Comparison of ENCODE assay signal across 28 cellular contexts in the genomic region with DNA sequence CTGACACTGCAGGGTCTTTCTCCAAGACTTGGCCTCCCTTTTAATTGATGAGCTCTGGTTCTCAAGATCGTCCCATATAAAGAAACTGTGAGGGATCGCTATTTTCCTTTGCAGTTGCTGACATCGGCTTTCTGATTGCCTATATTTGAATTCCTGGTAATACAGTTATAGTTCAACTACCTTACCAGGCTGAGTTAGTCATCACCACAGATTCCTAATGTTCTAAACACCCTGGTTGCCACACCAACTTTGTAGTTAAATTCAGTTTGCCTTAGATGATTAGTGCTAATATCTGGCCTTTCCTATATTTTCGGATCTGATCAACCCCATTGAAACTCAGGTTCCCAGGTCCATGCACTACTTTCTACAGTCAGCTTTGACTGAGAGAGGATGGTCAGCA.
"Had no signal": no experiment of that assay in that cellular context is flagged by ENCODE, and none has a peak within 500 bp of the region (broad histone marks: within the 10 kb centered on the region; RNA-seq: fewer than 3 reads in every experiment).

No MANE protein-coding gene starts in this region.

- H3K9me3 Mint-ChIP-seq: naive thymus-derived CD8-positive, alpha-beta T cell; nephron progenitor cell; neural crest cell; stimulated activated effector memory CD8-positive, alpha-beta T cell treated with anti-CD3 and anti-CD28 coated beads, Interleukin-12 subunit alpha, Interleukin-12 subunit beta, amount 100 ng/mL, for 72 hours; stimulated activated naive CD8-positive, alpha-beta T cell treated with anti-CD3 and anti-CD28 coated beads, Interleukin-15, amount 100 ng/mL, for 72 hours had no signal

- H3K4me3 Mint-ChIP-seq: naive thymus-derived CD8-positive, alpha-beta T cell; natural killer cell treated with Interleukin-12 subunit alpha and Interleukin-12 subunit beta and Interleukin-15 and Interleukin-18, amount 100 ng/mL, for 72 hours; nephron progenitor cell; neural crest cell; stimulated activated effector memory CD8-positive, alpha-beta T cell treated with anti-CD3 and anti-CD28 coated beads, Interleukin-12 subunit alpha, Interleukin-12 subunit beta, amount 100 ng/mL, for 72 hours; stimulated activated naive CD8-positive, alpha-beta T cell treated with anti-CD3 and anti-CD28 coated beads, Interleukin-15, amount 100 ng/mL, for 72 hours; type B pancreatic cell had no signal

- H3K4me1 ChIP-seq: pancreas, prostate gland, right lobe of liver, sigmoid colon, suprapubic skin, testis, tibial artery, transverse colon, upper lobe of right lung, uterus had no signal

- H3K9me3 ChIP-seq: neutrophil, pancreas, prostate gland, right lobe of liver, sigmoid colon, suprapubic skin, testis, tibial artery, transverse colon, upper lobe of right lung, uterus had no signal

- ATAC-seq: naive thymus-derived CD8-positive, alpha-beta T cell; natural killer cell treated with Interleukin-12 subunit alpha and Interleukin-12 subunit beta and Interleukin-15 and Interleukin-18, amount 100 ng/mL, for 72 hours; pancreas; right cardiac atrium; right lobe of liver; stimulated activated effector memory CD8-positive, alpha-beta T cell treated with anti-CD3 and anti-CD28 coated beads, Interleukin-12 subunit alpha, Interleukin-12 subunit beta, amount 100 ng/mL, for 72 hours; stimulated activated naive CD8-positive, alpha-beta T cell treated with anti-CD3 and anti-CD28 coated beads, Interleukin-15, amount 100 ng/mL, for 72 hours; stimulated activated naive CD8-positive, alpha-beta T cell treated with anti-CD3 and anti-CD28 coated beads, Interleukin-15, Interleukin-2, amounts not matched to agents 100 U/mL and 50 U/mL, for 24 hours; upper lobe of right lung had no signal

- H3K27me3 ChIP-seq: neutrophil, pancreas, right lobe of liver, sigmoid colon, suprapubic skin, testis, tibial artery, transverse colon, upper lobe of right lung, uterus had no signal

- H3K27me3 Mint-ChIP-seq: natural killer cell treated with Interleukin-12 subunit alpha and Interleukin-12 subunit beta and Interleukin-15 and Interleukin-18, amount 100 ng/mL, for 72 hours; stimulated activated naive CD8-positive, alpha-beta T cell treated with anti-CD3 and anti-CD28 coated beads, Interleukin-15, amount 100 ng/mL, for 72 hours; type B pancreatic cell had no signal

- DNase-seq: naive thymus-derived CD8-positive, alpha-beta T cell; nephron progenitor cell; nucleus accumbens; pancreas; right cardiac atrium; right lobe of liver; sigmoid colon; small intestine; stimulated activated CD4-positive, alpha-beta T cell treated with anti-CD3 and anti-CD28 coated beads, Interleukin-15, amount 100 ng/mL, for 24 hours; stimulated activated CD4-positive, alpha-beta T cell treated with anti-CD3 and anti-CD28 coated beads, Interleukin-2, amount 100 ng/mL, for 24 hours; stimulated activated CD4-positive, alpha-beta T cell treated with anti-CD3 and anti-CD28 coated beads, Interleukin-2, amount 100 ng/mL, for 48 hours; stimulated activated CD4-positive, alpha-beta T cell treated with anti-CD3 and anti-CD28 coated beads, Interleukin-4, amount 100 ng/mL, for 24 hours; stimulated activated naive CD4-positive, alpha-beta T cell; stimulated activated naive CD8-positive, alpha-beta T cell treated with anti-CD3 and anti-CD28 coated beads, Interleukin-15, amount 100 ng/mL, for 72 hours; stimulated activated naive CD8-positive, alpha-beta T cell treated with anti-CD3 and anti-CD28 coated beads, Interleukin-15, Interleukin-2, amounts not matched to agents 100 U/mL and 50 U/mL, for 24 hours; substantia nigra; testis; tibial artery; transverse colon; upper lobe of right lung; uterus had no signal

- H3K36me3 ChIP-seq: neutrophil, pancreas, prostate gland, right lobe of liver, sigmoid colon, suprapubic skin, tibial artery, transverse colon, upper lobe of right lung, uterus had no signal

- FAIRE-seq: pancreas, small intestine had no signal

- H3K4me1 Mint-ChIP-seq: naive thymus-derived CD8-positive, alpha-beta T cell; neural crest cell; stimulated activated effector memory CD8-positive, alpha-beta T cell treated with anti-CD3 and anti-CD28 coated beads, Interleukin-12 subunit alpha, Interleukin-12 subunit beta, amount 100 ng/mL, for 72 hours had no signal

- H3K27ac ChIP-seq: neutrophil, pancreas, prostate gland, right lobe of liver, sigmoid colon, suprapubic skin, testis, tibial artery, transverse colon, upper lobe of right lung, uterus had no signal

- H3K27ac Mint-ChIP-seq: naive thymus-derived CD8-positive, alpha-beta T cell; natural killer cell treated with Interleukin-12 subunit alpha and Interleukin-12 subunit beta and Interleukin-15 and Interleukin-18, amount 100 ng/mL, for 72 hours; nephron progenitor cell; stimulated activated effector memory CD8-positive, alpha-beta T cell treated with anti-CD3 and anti-CD28 coated beads, Interleukin-12 subunit alpha, Interleukin-12 subunit beta, amount 100 ng/mL, for 72 hours; type B pancreatic cell had no signal

- H3K4me3 ChIP-seq: pancreas, prostate gland, right lobe of liver, sigmoid colon, suprapubic skin, testis, tibial artery, transverse colon, upper lobe of right lung, uterus had no signal

- H3K36me3 Mint-ChIP-seq: naive thymus-derived CD8-positive, alpha-beta T cell; natural killer cell treated with Interleukin-12 subunit alpha and Interleukin-12 subunit beta and Interleukin-15 and Interleukin-18, amount 100 ng/mL, for 72 hours; stimulated activated effector memory CD8-positive, alpha-beta T cell treated with anti-CD3 and anti-CD28 coated beads, Interleukin-12 subunit alpha, Interleukin-12 subunit beta, amount 100 ng/mL, for 72 hours; type B pancreatic cell had no signal
